ENCODE assay signal across 22 cellular contexts in genomic region chr1:178464141-178464540, GRCh38. TPM values are rescaled to one million over a fixed set of nuclear protein-coding genes. Genes with fewer than 3 reads are reported as not detected.
DNase-seq lines count a peak whose midpoint lies in the region; ATAC-seq and TF ChIP-seq lines count a peak whose summit lies in the region.
"Had no signal": no experiment of that assay in that cellular context is flagged by ENCODE, and none has a peak within 500 bp of the region (broad histone marks: within the 10 kb centered on the region; RNA-seq: fewer than 3 reads in every experiment).

No MANE protein-coding gene starts in this region.

- peaks cover 6% of the 10 kb centered on the region for H3K4me1 ChIP-seq in RWPE2 (ENCODE audit: insufficient read depth, poor library complexity, severe bottlenecking)
- H3K4me1 ChIP-seq: BE2C had no signal

- H3K4me1 Mint-ChIP-seq in HFFc6 (ENCODE audit: low read depth) (peaks cover 34% of the 10 kb centered on the region), chondrocyte (ENCODE audit: low read depth) (peaks cover 17% of the 10 kb centered on the region)
- H3K4me1 Mint-ChIP-seq in stimulated activated naive B cell treated with anti-CD40 and anti-IgM and Interleukin-4, amounts not matched to agents 10 μg/mL and 1 μg/mL and 100 μg/mL, for 72 hours = peaks cover 0 to 2% of the 10 kb centered on the region in 2 donors
- H3K4me1 Mint-ChIP-seq: CD4-positive, CD25-positive, alpha-beta regulatory T cell; CD8-positive, alpha-beta memory T cell; IgD-negative memory B cell had no signal

- H3K36me3 Mint-ChIP-seq in HFFc6 (ENCODE audit: low read depth) = peaks cover 26% of the 10 kb centered on the region
- peaks cover 29% of the 10 kb centered on the region for H3K36me3 Mint-ChIP-seq in chondrocyte (ENCODE audit: low read depth)
- H3K36me3 Mint-ChIP-seq in stimulated activated naive B cell treated with anti-CD40 and anti-IgM and Interleukin-4, amounts not matched to agents 10 μg/mL and 1 μg/mL and 100 μg/mL, for 72 hours = no peaks in the 10 kb centered on the region
- H3K36me3 Mint-ChIP-seq: CD4-positive, CD25-positive, alpha-beta regulatory T cell; CD8-positive, alpha-beta memory T cell; IgD-negative memory B cell had no signal

- no peak for TF ChIP-seq CTCF in HFFc6 (IDR thresholded peaks at IDR 0.05)
- TF ChIP-seq CTCF in RWPE2 (IDR thresholded peaks at IDR 0.05; ENCODE audit: poor library complexity, severe bottlenecking) = no peak
- no peak for TF ChIP-seq CTCF in chondrocyte (IDR thresholded peaks at IDR 0.05)

- peaks cover 3% of the 10 kb centered on the region; the same call in 1 of the 2 replicates for H3K27me3 Mint-ChIP-seq in HFFc6 (ENCODE audit: insufficient read depth)
- H3K27me3 Mint-ChIP-seq in chondrocyte (ENCODE audit: low read depth) = no peaks in the 10 kb centered on the region
- H3K27me3 Mint-ChIP-seq in stimulated activated naive B cell treated with anti-CD40 and anti-IgM and Interleukin-4, amounts not matched to agents 10 μg/mL and 1 μg/mL and 100 μg/mL, for 72 hours = no peaks in the 10 kb centered on the region

- peaks cover 42% of the 10 kb centered on the region for H3K36me3 ChIP-seq in RWPE2 (ENCODE audit: low read depth)
- H3K36me3 ChIP-seq: BE2C had no signal

- H3K9me3 Mint-ChIP-seq in HFFc6 = no peaks in the 10 kb centered on the region
- no peaks in the 10 kb centered on the region for H3K9me3 Mint-ChIP-seq in chondrocyte (ENCODE audit: low read depth)
- H3K9me3 Mint-ChIP-seq in stimulated activated naive B cell treated with anti-CD40 and anti-IgM and Interleukin-4, amounts not matched to agents 10 μg/mL and 1 μg/mL and 100 μg/mL, for 72 hours = no peaks in the 10 kb centered on the region
- H3K9me3 Mint-ChIP-seq: CD4-positive, CD25-positive, alpha-beta regulatory T cell; CD8-positive, alpha-beta memory T cell; GM23338; IgD-negative memory B cell had no signal

- ATAC-seq in RWPE2 (ENCODE audit: low read depth) (no peak), GM18517 (IDR thresholded peaks at IDR 0.05; ENCODE audit: unreplicated experiment) (no peak)
- ATAC-seq in stimulated activated naive B cell treated with anti-CD40 and anti-IgM and Interleukin-4, amounts not matched to agents 10 μg/mL and 1 μg/mL and 100 μg/mL, for 72 hours (replicated peaks) = peak; percentile 91 to 94
- no peak for ATAC-seq in activated CD4-positive, CD25-positive, alpha-beta regulatory T cell treated with anti-CD3 and anti-CD28 coated beads, Interleukin-2, amount 50 U/mL, for 24 hours
- ATAC-seq: GM23338 had no signal

- H3K4me3 Mint-ChIP-seq in HFFc6 (peak overlapping the region; percentile 24; the same call in 1 of the 2 replicates), chondrocyte (ENCODE audit: unreplicated experiment) (no peak overlapping the region)
- no peak overlapping the region for H3K4me3 Mint-ChIP-seq in stimulated activated naive B cell treated with anti-CD40 and anti-IgM and Interleukin-4, amounts not matched to agents 10 μg/mL and 1 μg/mL and 100 μg/mL, for 72 hours
- H3K4me3 Mint-ChIP-seq: CD4-positive, CD25-positive, alpha-beta regulatory T cell; CD8-positive, alpha-beta memory T cell; GM23338; IgD-negative memory B cell had no signal

- no peaks in the 10 kb centered on the region for H3K27me3 ChIP-seq in RWPE2 (ENCODE audit: insufficient read depth, poor library complexity, severe bottlenecking)
- H3K27me3 ChIP-seq: BE2C had no signal

- H3K9me3 ChIP-seq in RWPE2 (ENCODE audit: severe bottlenecking) = no peaks in the 10 kb centered on the region
- H3K9me3 ChIP-seq: BE2C had no signal

- DNase-seq in HFFc6 (no peak), RWPE2 (ENCODE audit: low spot score) (no peak), chondrocyte (ENCODE audit: low spot score) (no peak), NCI-H1105 treated with DMSO at 0.1 percent for 48 hours (lab: John Stamatoyannopoulos, UW) (no peak)
- no peak for DNase-seq in stimulated activated naive B cell treated with anti-CD40 and anti-IgM and Interleukin-4, amounts not matched to agents 10 μg/mL and 1 μg/mL and 100 μg/mL, for 72 hours
- DNase-seq: ACHN; BE2C; C1 segment of cervical spinal cord; CD4-positive, CD25-positive, alpha-beta regulatory T cell; CD8-positive, alpha-beta memory T cell; COR-L47; DMS 273 treated with DMSO at 0.1 percent for 48 hours; DMS53; DND-41; EL; HCEC 1CT had no signal

- no peak overlapping the region for H3K4me3 ChIP-seq in RWPE2 (ENCODE audit: severe bottlenecking)
- H3K4me3 ChIP-seq: GM23338 had no signal

- no peak overlapping the region for H3K27ac Mint-ChIP-seq in HFFc6
- H3K27ac Mint-ChIP-seq in chondrocyte (ENCODE audit: unreplicated experiment) = peak overlapping the region; percentile 37
- no peak overlapping the region for H3K27ac Mint-ChIP-seq in stimulated activated naive B cell treated with anti-CD40 and anti-IgM and Interleukin-4, amounts not matched to agents 10 μg/mL and 1 μg/mL and 100 μg/mL, for 72 hours
- H3K27ac Mint-ChIP-seq: CD4-positive, CD25-positive, alpha-beta regulatory T cell; CD8-positive, alpha-beta memory T cell; GM23338; IgD-negative memory B cell had no signal

- peak overlapping the region; percentile 32 for H3K27ac ChIP-seq in RWPE2 (ENCODE audit: poor library complexity, severe bottlenecking)

RNA-seq across cellular contexts. Expression of gene CLEC20A, which starts 32.6 kb away (rescaled TPM):
- total RNA-seq in HFFc6 (2021; fragmentation: NEBNext Ultra II Directional; extraction: Animal tissue kit (Norgen Biotek cat#: 25700)) = not detected
- not detected in 3 replicates for total RNA-seq in chondrocyte
- total RNA-seq: A172; CD4-positive, CD25-positive, alpha-beta regulatory T cell; CD8-positive, alpha-beta memory T cell; G401; GM23338 had no signal

RNA-seq across cellular contexts. Expression of gene TEX35, which starts 48.8 kb away (rescaled TPM):
- under 1 TPM in 1 of 6 experiments, not detected in 5; 0.10 TPM for total RNA-seq in HFFc6 (2021; fragmentation: NEBNext Ultra II Directional; extraction: Animal tissue kit (Norgen Biotek cat#: 25700))
- total RNA-seq in chondrocyte = not detected in 3 replicates
- total RNA-seq: A172; CD4-positive, CD25-positive, alpha-beta regulatory T cell; CD8-positive, alpha-beta memory T cell; G401; GM23338 had no signal

Comparison
In these comparisons a context has a peak if more than half of its experiments do, and no peak if none do; other contexts are left out.
1. ATAC-seq: peak in stimulated activated naive B cell treated with anti-CD40 and anti-IgM and Interleukin-4, amounts not matched to agents 10 μg/mL and 1 μg/mL and 100 μg/mL, for 72 hours (2 of 2); none in RWPE2 (single experiment), GM18517 (single experiment) and activated CD4-positive, CD25-positive, alpha-beta regulatory T cell treated with anti-CD3 and anti-CD28 coated beads, Interleukin-2, amount 50 U/mL, for 24 hours (0 of 2).